ENCODE assay signal across 4 cellular contexts in the genomic region with DNA sequence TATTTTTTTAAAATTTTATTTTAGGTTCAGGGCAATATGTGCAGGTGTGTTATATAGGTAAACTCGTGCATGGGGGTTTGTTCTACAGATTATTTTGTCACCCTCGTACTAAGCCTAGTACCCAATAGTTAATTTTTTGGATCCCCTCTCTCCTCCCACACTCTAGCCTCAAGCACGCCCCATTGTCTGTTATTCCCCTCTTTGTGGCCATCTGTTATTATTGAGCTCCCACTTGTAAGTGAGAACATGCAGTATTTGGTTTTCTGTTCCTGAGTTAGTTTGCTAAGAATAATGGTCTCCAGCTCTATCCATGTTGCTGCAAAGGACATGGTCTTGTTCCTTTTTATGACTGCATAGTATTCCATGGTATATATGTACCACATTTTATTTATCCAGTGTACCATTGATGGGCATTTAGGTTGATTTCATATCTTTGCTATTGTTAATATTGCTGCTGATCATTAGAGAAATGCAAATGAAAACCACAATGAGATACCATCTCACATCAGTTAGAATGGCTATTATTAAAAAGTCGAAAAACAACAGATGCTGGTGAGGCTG.
TF ChIP-seq lines count a peak whose summit lies in the region.

No MANE protein-coding gene starts in this region.

TF ChIP-seq in GM23338, 12 proteins besides CTCF, POLR2A, EP300 and RAD21:
- TF ChIP-seq POLR2AphosphoS5 (IDR thresholded peaks at IDR 0.05; ENCODE audit: low read depth): peak; percentile 34

TF ChIP-seq in WTC11, 78 proteins besides CTCF, POLR2A, EP300 and RAD21 (continues in another document):
- TF ChIP-seq GTF2I (CRISPR knock-in tag; conservative IDR thresholded peaks at IDR 0.05) (peak; percentile 82; the same call in 1 of the 2 replicates), MXD4 (CRISPR knock-in tag; IDR thresholded peaks at IDR 0.05; ENCODE audit: borderline replicate concordance) (0 out of 2 replicates have a peak, but pooled peaks have one; percentile 35), ZNF671 (CRISPR knock-in tag; IDR thresholded peaks at IDR 0.05) (peak; percentile 65; the same call in 1 of the 2 replicates), NFATC4 (CRISPR knock-in tag; IDR thresholded peaks at IDR 0.05) (peak; percentile 89), PRRX2 (CRISPR knock-in tag; IDR thresholded peaks at IDR 0.05) (peak; percentile 60)
- TF ChIP-seq, protein P1, sequence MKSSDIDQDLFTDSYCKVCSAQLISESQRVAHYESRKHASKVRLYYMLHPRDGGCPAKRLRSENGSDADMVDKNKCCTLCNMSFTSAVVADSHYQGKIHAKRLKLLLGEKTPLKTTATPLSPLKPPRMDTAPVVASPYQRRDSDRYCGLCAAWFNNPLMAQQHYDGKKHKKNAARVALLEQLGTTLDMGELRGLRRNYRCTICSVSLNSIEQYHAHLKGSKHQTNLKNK (CRISPR knock-in tag; IDR thresholded peaks at IDR 0.05): peak; percentile 57
- TF ChIP-seq, protein P2, sequence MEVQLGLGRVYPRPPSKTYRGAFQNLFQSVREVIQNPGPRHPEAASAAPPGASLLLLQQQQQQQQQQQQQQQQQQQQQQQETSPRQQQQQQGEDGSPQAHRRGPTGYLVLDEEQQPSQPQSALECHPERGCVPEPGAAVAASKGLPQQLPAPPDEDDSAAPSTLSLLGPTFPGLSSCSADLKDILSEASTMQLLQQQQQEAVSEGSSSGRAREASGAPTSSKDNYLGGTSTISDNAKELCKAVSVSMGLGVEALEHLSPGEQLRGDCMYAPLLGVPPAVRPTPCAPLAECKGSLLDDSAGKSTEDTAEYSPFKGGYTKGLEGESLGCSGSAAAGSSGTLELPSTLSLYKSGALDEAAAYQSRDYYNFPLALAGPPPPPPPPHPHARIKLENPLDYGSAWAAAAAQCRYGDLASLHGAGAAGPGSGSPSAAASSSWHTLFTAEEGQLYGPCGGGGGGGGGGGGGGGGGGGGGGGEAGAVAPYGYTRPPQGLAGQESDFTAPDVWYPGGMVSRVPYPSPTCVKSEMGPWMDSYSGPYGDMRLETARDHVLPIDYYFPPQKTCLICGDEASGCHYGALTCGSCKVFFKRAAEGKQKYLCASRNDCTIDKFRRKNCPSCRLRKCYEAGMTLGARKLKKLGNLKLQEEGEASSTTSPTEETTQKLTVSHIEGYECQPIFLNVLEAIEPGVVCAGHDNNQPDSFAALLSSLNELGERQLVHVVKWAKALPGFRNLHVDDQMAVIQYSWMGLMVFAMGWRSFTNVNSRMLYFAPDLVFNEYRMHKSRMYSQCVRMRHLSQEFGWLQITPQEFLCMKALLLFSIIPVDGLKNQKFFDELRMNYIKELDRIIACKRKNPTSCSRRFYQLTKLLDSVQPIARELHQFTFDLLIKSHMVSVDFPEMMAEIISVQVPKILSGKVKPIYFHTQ (CRISPR knock-in tag; IDR thresholded peaks at IDR 0.05): 0 out of 2 replicates have a peak, but pooled peaks have one; percentile 67

TF ChIP-seq in K562, 482 proteins besides CTCF, POLR2A, EP300 and RAD21:
- TF ChIP-seq ZNF146 (CRISPR knock-in tag; IDR thresholded peaks at IDR 0.05; ENCODE audit: unreplicated experiment) (peak; percentile 76), RBM25 (IDR thresholded peaks at IDR 0.05; ENCODE audit: low read depth, low read length, severe bottlenecking) (peak; percentile 29), ZNF184 (CRISPR knock-in tag; IDR thresholded peaks at IDR 0.05) (peak; percentile 63; the same call in 1 of the 2 replicates)
TF ChIP-seq in K562: peak in this region for 3; not testable (repeated sequence) for 479.

TF ChIP-seq in H1, 55 proteins besides CTCF, POLR2A, EP300 and RAD21:
- peak; percentile 87 for TF ChIP-seq POLR2AphosphoS5 (IDR thresholded peaks at IDR 0.05; ENCODE audit: low read depth, low read length)
- TF ChIP-seq KDM1A (IDR thresholded peaks at IDR 0.05; ENCODE audit: borderline replicate concordance, low read length): peak; percentile 84
- TF ChIP-seq HDAC2 (IDR thresholded peaks at IDR 0.05; ENCODE audit: borderline replicate concordance in 1 of 2, low read depth in 2 of 2, low read length in 2 of 2): peak in 1 of 2 experiments; percentile 34; a peak in 1 of 4 replicates
